11 cellular contexts compared by ENCODE assay signal in genomic region chr17:79814624-79814965, GRCh38. TPM values are rescaled to one million over a fixed set of nuclear protein-coding genes. Genes with fewer than 3 reads are reported as not detected.
DNase-seq lines count a peak whose midpoint lies in the region; ATAC-seq, FAIRE-seq and TF ChIP-seq lines count a peak whose summit lies in the region.
"Had no signal": no experiment of that assay in that cellular context is flagged by ENCODE, and none has a peak within 500 bp of the region (broad histone marks: within the 10 kb centered on the region; RNA-seq: fewer than 3 reads in every experiment).

No MANE protein-coding gene starts in this region.

- DNase-seq in CD4-positive, alpha-beta memory T cell = peak in 1 of 5 donors; percentile 36
- DNase-seq in endodermal cell = peak; percentile 83
- DNase-seq in osteoblast (ENCODE audit: insufficient read length, low spot score, missing footprints) = no peak
- DNase-seq in stimulated activated CD4-positive, alpha-beta T cell treated with anti-CD3 and anti-CD28 coated beads, Interleukin-4, amount 100 ng/mL, for 24 hours = no peak
- DNase-seq in D721Med (ENCODE audit: insufficient read length, low spot score) = no peak
- DNase-seq in GM13976 (ENCODE audit: low spot score) = no peak
- DNase-seq: NCI-H1105 had no signal

- POLR2A ChIA-PET in CD4-positive, alpha-beta memory T cell (lab: Charles Lee; ENCODE audit: partially characterized antibody) = interaction anchor here (10.4 to 32.1 kb wide), 2 partner anchors 16 to 23 kb away, joined by 79 to 503 read pairs; partner anchors contain the start of genes CBX4 and CBX8

- H3F3A ChIP-seq in OCI-LY1 (ENCODE audit: insufficient read depth, low read length) = no peaks in the 10 kb centered on the region

- peaks cover 0 to 7% (median 0%) of the 10 kb centered on the region in 8 donors for H3K9me3 Mint-ChIP-seq in CD4-positive, alpha-beta memory T cell
- peaks cover 5% of the 10 kb centered on the region for H3K9me3 Mint-ChIP-seq in endodermal cell

- intact Hi-C loops in CD4-positive, alpha-beta memory T cell (cut with micrococcal nuclease) = loop anchor here (5.0 to 10.0 kb wide), 2 partner anchors 70 to 178 kb away; no protein-coding TSS in a partner anchor

- peaks cover 34% of the 10 kb centered on the region for H3K27me3 ChIP-seq in CD4-positive, alpha-beta memory T cell (ENCODE audit: insufficient read depth, low read length)
- no peaks in the 10 kb centered on the region for H3K27me3 ChIP-seq in OCI-LY1 (ENCODE audit: insufficient read depth, low read length)
- H3K27me3 ChIP-seq in endodermal cell (ENCODE audit: control insufficient read depth, insufficient read depth, low read length, poor library complexity, severe bottlenecking) = peaks cover 88% of the 10 kb centered on the region
- peaks cover 69% of the 10 kb centered on the region for H3K27me3 ChIP-seq in osteoblast (ENCODE audit: insufficient read depth, low read length)

- no peaks in the 10 kb centered on the region for H3K36me3 Mint-ChIP-seq in CD4-positive, alpha-beta memory T cell
- no peaks in the 10 kb centered on the region for H3K36me3 Mint-ChIP-seq in endodermal cell (ENCODE audit: low read depth)

- TF ChIP-seq CTCF in OCI-LY1 (IDR thresholded peaks at IDR 0.05; ENCODE audit: low read length) = no peak
- TF ChIP-seq CTCF in endodermal cell (conservative IDR thresholded peaks at IDR 0.05) = no peak
- no peak for TF ChIP-seq CTCF in osteoblast (IDR thresholded peaks at IDR 0.05; ENCODE audit: extremely low read depth, low read depth, low read length)
- no peak for TF ChIP-seq CTCF in D721Med (IDR thresholded peaks at IDR 0.05; ENCODE audit: insufficient read depth, missing control alignments)
- no peak for TF ChIP-seq CTCF in GM13976 (IDR thresholded peaks at IDR 0.05; ENCODE audit: borderline replicate concordance, control extremely low read depth, extremely low read depth, insufficient read depth, missing control alignments)

- peaks cover 14 to 32% (median 22%) of the 10 kb centered on the region in 4 donors for H3K4me1 Mint-ChIP-seq in CD4-positive, alpha-beta memory T cell
- peaks cover 14% of the 10 kb centered on the region for H3K4me1 Mint-ChIP-seq in endodermal cell

- no peak for FAIRE-seq in D721Med (lab: Jason Lieb, UNC)

- no peak overlapping the region; the same call in 1 of the 2 replicates for H3K9ac ChIP-seq in OCI-LY1 (ENCODE audit: low read length)
- no peak overlapping the region for H3K9ac ChIP-seq in endodermal cell (ENCODE audit: extremely low read depth, low read length, poor library complexity, severe bottlenecking)

- in situ Hi-C loops in GM13976 (cut with MboI; ENCODE audit: low sequenced_read_pairs, unreplicated experiment) = no loop called here

- CTCF ChIA-PET in CD4-positive, alpha-beta memory T cell (lab: Charles Lee; ENCODE audit: partially characterized antibody) = interaction anchor here (1.3 kb wide), 1 partner anchor 21 kb away, joined by 3 read pairs; no protein-coding TSS in a partner anchor

- H3K9me2 ChIP-seq in OCI-LY1 (ENCODE audit: low read depth, low read length) = no peaks in the 10 kb centered on the region

- H3K4me3 ChIP-seq in CD4-positive, alpha-beta memory T cell (ENCODE audit: low read length in 2 of 2) = no peak overlapping the region
- H3K4me3 ChIP-seq in OCI-LY1 (ENCODE audit: low read depth, low read length, poor library complexity, severe bottlenecking) = no peak overlapping the region
- H3K4me3 ChIP-seq in endodermal cell (ENCODE audit: low read length) = no peak overlapping the region
- H3K4me3 ChIP-seq in osteoblast (ENCODE audit: insufficient read depth, low read length) = peak overlapping the region; percentile 39
- H3K4me3 ChIP-seq: HAP-1 had no signal

- H3K9me3 ChIP-seq in CD4-positive, alpha-beta memory T cell (ENCODE audit: control insufficient read depth in 1 of 2, low read length in 2 of 2) = no peaks in the 10 kb centered on the region
- H3K9me3 ChIP-seq in OCI-LY1 (ENCODE audit: low read length) (no peaks in the 10 kb centered on the region), endodermal cell (ENCODE audit: control insufficient read depth, low read length) (no peaks in the 10 kb centered on the region), osteoblast (ENCODE audit: low read depth, low read length) (no peaks in the 10 kb centered on the region)
- H3K9me3 ChIP-seq: HAP-1, thyroid gland had no signal

- H4K20me1 ChIP-seq in OCI-LY1 (ENCODE audit: insufficient read depth, low read length) (no peaks in the 10 kb centered on the region), osteoblast (ENCODE audit: insufficient read depth, low read length) (no peaks in the 10 kb centered on the region)

- ATAC-seq in GM21737 (IDR thresholded peaks at IDR 0.05; ENCODE audit: unreplicated experiment) = no peak

- H2AFZ ChIP-seq in OCI-LY1 (ENCODE audit: low read length) (no peak overlapping the region), osteoblast (ENCODE audit: low read length) (no peak overlapping the region)

- H3K4me3 Mint-ChIP-seq in CD4-positive, alpha-beta memory T cell = peak overlapping the region; percentile 32 to 78 (median 65)
- H3K4me3 Mint-ChIP-seq in endodermal cell = peak overlapping the region; percentile 40

- no peaks in the 10 kb centered on the region for H3K79me2 ChIP-seq in OCI-LY1 (ENCODE audit: insufficient read depth, low read length)
- no peaks in the 10 kb centered on the region for H3K79me2 ChIP-seq in osteoblast (ENCODE audit: insufficient read depth, low read length)

- WGBS in endodermal cell (ENCODE audit: insufficient coverage in 1 of 2, insufficient read length in 1 of 2), 2 experiments = 0 to 4% methylated on average over 2 to 17 of the region's 20 CpGs

- H3K36me3 ChIP-seq in CD4-positive, alpha-beta memory T cell (ENCODE audit: insufficient read depth, low read length) = no peaks in the 10 kb centered on the region
- H3K36me3 ChIP-seq in OCI-LY1 (ENCODE audit: insufficient read depth, low read length) (no peaks in the 10 kb centered on the region), endodermal cell (ENCODE audit: control insufficient read depth, insufficient read depth, low read length) (no peaks in the 10 kb centered on the region), osteoblast (ENCODE audit: insufficient read depth, low read length) (no peaks in the 10 kb centered on the region)
- H3K36me3 ChIP-seq: HAP-1, thyroid gland had no signal

- H3K4me2 ChIP-seq in OCI-LY1 (ENCODE audit: low read length) (peak overlapping the region; percentile 28; the same call in 1 of the 2 replicates), osteoblast (ENCODE audit: insufficient read depth, low read length) (peak overlapping the region; percentile 40)

- H3K27ac ChIP-seq in CD4-positive, alpha-beta memory T cell (ENCODE audit: low read depth, low read length) = no peak overlapping the region
- H3K27ac ChIP-seq in OCI-LY1 (ENCODE audit: low read depth, low read length, poor library complexity, severe bottlenecking) = no peak overlapping the region
- H3K27ac ChIP-seq in endodermal cell (ENCODE audit: low read depth, low read length) = no peak overlapping the region
- no peak overlapping the region for H3K27ac ChIP-seq in osteoblast (ENCODE audit: low read depth, low read length)

- H3K27me3 Mint-ChIP-seq in CD4-positive, alpha-beta memory T cell = peaks cover 33 to 39% of the 10 kb centered on the region in 2 donors
- H3K27me3 Mint-ChIP-seq in endodermal cell (ENCODE audit: insufficient read depth) = peaks cover 90% of the 10 kb centered on the region

- peaks cover 42% of the 10 kb centered on the region for H3K4me1 ChIP-seq in CD4-positive, alpha-beta memory T cell (ENCODE audit: insufficient read depth, low read length)
- H3K4me1 ChIP-seq in OCI-LY1 (ENCODE audit: insufficient read depth, low read length, severe bottlenecking) (peaks cover 49% of the 10 kb centered on the region), endodermal cell (ENCODE audit: control insufficient read depth, insufficient read depth, low read length) (peaks cover 3% of the 10 kb centered on the region), osteoblast (ENCODE audit: insufficient read depth, low read length) (peaks cover 3% of the 10 kb centered on the region)

- H3K27ac Mint-ChIP-seq in CD4-positive, alpha-beta memory T cell = peak overlapping the region in 2 of 7 donors; percentile 30 to 82
- H3K27ac Mint-ChIP-seq in endodermal cell = no peak overlapping the region

RNA-seq across cellular contexts. Expression of gene CBX8, which starts 17.7 kb away (rescaled TPM):
- 1 to 10 TPM; 2.8 to 4.1 TPM for total RNA-seq in CD4-positive, alpha-beta memory T cell
- under 1 TPM; 0.29 to 0.34 TPM for polyA plus RNA-seq in CD4-positive, alpha-beta memory T cell
- total RNA-seq in endodermal cell (1 to 10 TPM; 5.4 to 5.6 TPM), osteoblast (2.4 and 3.3 TPM in 2 replicates)
- polyA plus RNA-seq in endodermal cell (2013, experiment 1 of 2) = 11.0 TPM
- 8.7 TPM for polyA plus RNA-seq in endodermal cell (2013, experiment 2 of 2)

RNA-seq across cellular contexts. Expression of gene CBX4, which starts 24.6 kb away (rescaled TPM):
- total RNA-seq in CD4-positive, alpha-beta memory T cell = 10 to 100 TPM; 64.7 to 65.7 TPM
- polyA plus RNA-seq in CD4-positive, alpha-beta memory T cell = 1 to 10 TPM; 1.2 to 9.7 TPM
- 1 to 10 TPM; 4.2 to 4.9 TPM for total RNA-seq in endodermal cell
- 14.4 TPM for polyA plus RNA-seq in endodermal cell (2013, experiment 1 of 2)
- 9.6 TPM for polyA plus RNA-seq in endodermal cell (2013, experiment 2 of 2)
- total RNA-seq in osteoblast = 17.1 and 22.1 TPM in 2 replicates

RNA-seq across cellular contexts. Expression of gene CBX2, which starts 36.6 kb away (rescaled TPM):
- total RNA-seq in CD4-positive, alpha-beta memory T cell = under 1 TPM; 0.06 to 0.44 TPM
- not detected for polyA plus RNA-seq in CD4-positive, alpha-beta memory T cell
- total RNA-seq in endodermal cell = 10 to 100 TPM; 75.0 to 78.6 TPM
- 74.2 TPM for polyA plus RNA-seq in endodermal cell (2013, experiment 1 of 2)
- 70.5 TPM for polyA plus RNA-seq in endodermal cell (2013, experiment 2 of 2)
- 0.88 and 1.1 TPM in 2 replicates for total RNA-seq in osteoblast

Comparison
In these comparisons a context has a peak if more than half of its experiments do, and no peak if none do; other contexts are left out.
1. RNA of gene CBX2, which starts 36.6 kb away (total RNA-seq): 75.0 to 78.6 TPM in endodermal cell; 0.88 to 1.1 TPM in osteoblast and 0.06 to 0.44 TPM in CD4-positive, alpha-beta memory T cell; every median in the first group is over 10 times any median in the second.